ENCODE assay signal across 29 cellular contexts in the genomic region with DNA sequence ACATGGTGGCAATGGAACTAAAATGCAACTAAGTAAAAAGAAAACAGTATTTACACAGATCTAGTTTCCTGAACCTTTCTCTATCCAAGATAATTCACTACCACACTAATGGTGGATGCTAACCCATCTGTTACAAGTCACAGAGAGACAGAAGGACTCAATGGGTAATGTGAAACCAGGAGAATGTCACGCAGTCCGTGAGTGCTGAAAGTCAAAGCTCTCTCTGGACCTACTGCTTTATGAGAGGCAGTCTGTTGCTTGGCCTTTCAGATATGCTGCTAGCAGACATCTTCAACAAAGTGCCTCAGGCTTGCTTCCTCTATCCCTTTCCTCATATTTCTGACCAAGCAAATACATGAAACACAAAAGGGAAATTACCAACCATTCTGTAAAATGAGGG.
DNase-seq lines count a peak whose midpoint lies in the region; ATAC-seq and TF ChIP-seq lines count a peak whose summit lies in the region.
"Had no signal": no experiment of that assay in that cellular context is flagged by ENCODE, and none has a peak within 500 bp of the region (broad histone marks: within the 10 kb centered on the region; RNA-seq: fewer than 3 reads in every experiment).

No MANE protein-coding gene starts in this region.

- intact Hi-C loops in right cardiac atrium (cut with DNase I): no loop called here

- H3K36me3 Mint-ChIP-seq in mesothelial cell of epicardium: no peaks in the 10 kb centered on the region

- H3K9me3 Mint-ChIP-seq in mesothelial cell of epicardium: no peaks in the 10 kb centered on the region
- H3K9me3 Mint-ChIP-seq: CD4-positive, alpha-beta memory T cell; central memory CD8-positive, alpha-beta T cell; dendritic cell treated with granulocyte-macrophage colony-stimulating factor and Interleukin-4, amounts not matched to agents 40 ng/mL and 50 ng/mL, for 4 days; endodermal cell; natural killer cell had no signal

- 92% methylated on average over 2 of the region's 2 CpGs for WGBS in right cardiac atrium

- peak overlapping the region; percentile 14 for H3K27ac Mint-ChIP-seq in mesothelial cell of epicardium
- H3K27ac Mint-ChIP-seq: CD4-positive, alpha-beta memory T cell; dendritic cell treated with granulocyte-macrophage colony-stimulating factor and Interleukin-4, amounts not matched to agents 40 ng/mL and 50 ng/mL, for 4 days; endodermal cell; natural killer cell had no signal

- no peaks in the 10 kb centered on the region for H3K27me3 Mint-ChIP-seq in mesothelial cell of epicardium (ENCODE audit: low read depth)
- H3K27me3 Mint-ChIP-seq: CD4-positive, alpha-beta memory T cell; central memory CD8-positive, alpha-beta T cell; dendritic cell treated with granulocyte-macrophage colony-stimulating factor and Interleukin-4, amounts not matched to agents 40 ng/mL and 50 ng/mL, for 4 days had no signal

- peaks cover 11% of the 10 kb centered on the region for H3K4me1 Mint-ChIP-seq in mesothelial cell of epicardium
- H3K4me1 Mint-ChIP-seq: CD4-positive, alpha-beta memory T cell; central memory CD8-positive, alpha-beta T cell; natural killer cell had no signal

- peak overlapping the region; percentile 4 for H3K27ac ChIP-seq in cardiac muscle cell
- no peak overlapping the region for H3K27ac ChIP-seq in right cardiac atrium (ENCODE audit: low read length)
- H3K27ac ChIP-seq: HL-60, lower lobe of right lung, ovary, SJSA1, VCaP had no signal

- no peak overlapping the region for H3K4me3 Mint-ChIP-seq in mesothelial cell of epicardium
- H3K4me3 Mint-ChIP-seq: CD4-positive, alpha-beta memory T cell; central memory CD8-positive, alpha-beta T cell; dendritic cell treated with granulocyte-macrophage colony-stimulating factor and Interleukin-4, amounts not matched to agents 40 ng/mL and 50 ng/mL, for 4 days; endodermal cell; natural killer cell had no signal

- H3K36me3 ChIP-seq in cardiac muscle cell (peaks cover 41% of the 10 kb centered on the region), adipocyte (ENCODE audit: control insufficient read depth, insufficient read depth, low read length, severe bottlenecking) (peaks cover 100% of the 10 kb centered on the region)

- H3K4me3 ChIP-seq in cardiac muscle cell: no peak overlapping the region
- no peak overlapping the region for H3K4me3 ChIP-seq in right cardiac atrium (ENCODE audit: low read length)
- H3K4me3 ChIP-seq in adipocyte (ENCODE audit: low read length): no peak overlapping the region
- H3K4me3 ChIP-seq: lower lobe of right lung, ovary, SJSA1, smooth muscle cell had no signal

- H3K9me3 ChIP-seq in cardiac muscle cell (ENCODE audit: low read depth) (no peaks in the 10 kb centered on the region), right cardiac atrium (ENCODE audit: control insufficient read depth, low read length) (no peaks in the 10 kb centered on the region), adipocyte (ENCODE audit: control insufficient read depth, low read length) (no peaks in the 10 kb centered on the region)
- H3K9me3 ChIP-seq: lower lobe of right lung, ovary, SJSA1 had no signal

- no peaks in the 10 kb centered on the region for H3K27me3 ChIP-seq in cardiac muscle cell
- H3K27me3 ChIP-seq in right cardiac atrium (ENCODE audit: control insufficient read depth, insufficient read depth): no peaks in the 10 kb centered on the region
- H3K27me3 ChIP-seq in adipocyte (replicated peaks; ENCODE audit: control insufficient read depth, insufficient read depth, low read length): no peaks in the 10 kb centered on the region
- H3K27me3 ChIP-seq: ovary, SJSA1 had no signal

- no peak for TF ChIP-seq CTCF in cardiac muscle cell (IDR thresholded peaks at IDR 0.05; ENCODE audit: low read depth, low read length)
- TF ChIP-seq CTCF in mesothelial cell of epicardium (IDR thresholded peaks at IDR 0.05; ENCODE audit: unreplicated experiment): no peak

- ATAC-seq in right cardiac atrium: no peak
- ATAC-seq: natural killer cell had no signal

- DNase-seq in cardiac muscle cell (ENCODE audit: low read depth in 1 of 2, low spot score in 1 of 2) (no peak), right cardiac atrium (no peak), adipocyte (ENCODE audit: low read depth) (no peak), mesothelial cell of epicardium (ENCODE audit: low spot score in 2 of 2, unreplicated experiment in 2 of 2) (no peak), NK-92 (lab: John Stamatoyannopoulos, UW; ENCODE audit: unreplicated experiment) (no peak), hepatic stellate cell (ENCODE audit: low spot score) (no peak)
- no peak for DNase-seq in activated naive CD4-positive, alpha-beta T cell treated with anti-CD3 and anti-CD28 coated beads, Interleukin-2, amount 50 U/mL, for 16 hours
- DNase-seq: activated CD4-positive, alpha-beta T cell treated with anti-CD3 and anti-CD28 coated beads for 48 hours; activated T-cell treated with anti-CD3 and anti-CD28 coated beads, Interleukin-2, amount 50 U/mL, for 48 hours; CD4-positive, alpha-beta memory T cell; endodermal cell; head of caudate nucleus; kidney glomerular epithelial cell; lower lobe of right lung; natural killer cell; NCI-H1417; NCI-H2029 treated with DMSO at 0.1 percent for 48 hours; NCI-H446; ovary; retina; RPMI8226; stimulated activated naive CD4-positive, alpha-beta T cell treated with Interleukin-2 at 50 U/mL for 16 hours; T1000 had no signal

- peaks cover 9% of the 10 kb centered on the region for H3K4me1 ChIP-seq in cardiac muscle cell (ENCODE audit: low read depth)
- H3K4me1 ChIP-seq in right cardiac atrium (ENCODE audit: control insufficient read depth, insufficient read depth, low read length): no peaks in the 10 kb centered on the region
- H3K4me1 ChIP-seq in adipocyte (ENCODE audit: control insufficient read depth, insufficient read depth, low read length): peaks cover 21% of the 10 kb centered on the region
- H3K4me1 ChIP-seq: lower lobe of right lung had no signal

- peak overlapping the region; percentile 29 for H3K9ac ChIP-seq in adipocyte (ENCODE audit: low read length)
